In genomic region chr17:9239821-9240658, GRCh38 we compare ENCODE assay signal across 7 cellular contexts.
A peak's percentile ranks its signal among the peaks of the same experiment; 100 is the strongest.
DNase-seq lines count a peak whose midpoint lies in the region; ATAC-seq and TF ChIP-seq lines count a peak whose summit lies in the region.

No MANE protein-coding gene starts in this region.

- H3K4me3 Mint-ChIP-seq in activated CD8-positive, alpha-beta T cell treated with anti-CD3 and anti-CD28 coated beads for 36 hours: peak overlapping the region; percentile 76

- H3K9me3 ChIP-seq in duodenal mucosa (ENCODE audit: control insufficient read depth in 1 of 2, low read length in 2 of 2) (no peaks in the 10 kb centered on the region), lower lobe of right lung (no peaks in the 10 kb centered on the region)

- no peaks in the 10 kb centered on the region for H3K36me3 Mint-ChIP-seq in activated CD8-positive, alpha-beta T cell treated with anti-CD3 and anti-CD28 coated beads for 36 hours (ENCODE audit: low read depth)

- DNase-seq in GM19240 (ENCODE audit: insufficient read length, low spot score): peak; percentile 80
- peak; percentile 13 for DNase-seq in LHCN-M2 (ENCODE audit: low read depth)
- peak; percentile 72 for DNase-seq in activated CD8-positive, alpha-beta T cell treated with anti-CD3 and anti-CD28 coated beads for 36 hours
- peak; percentile 85 for DNase-seq in lower lobe of right lung
- peak; percentile 39 to 53 (median 42) for DNase-seq in stimulated activated CD4-positive, alpha-beta T cell treated with anti-CD3 and anti-CD28 coated beads, TNF-alpha, amount 100 ng/mL, for 4 hours (ENCODE audit: low read depth in 3 of 3)

- H3K9ac ChIP-seq in duodenal mucosa (ENCODE audit: low read depth in 1 of 2, low read length in 2 of 2): peak overlapping the region; percentile 69 to 79

- TF ChIP-seq CTCF in activated CD8-positive, alpha-beta T cell treated with anti-CD3 and anti-CD28 coated beads for 36 hours (IDR thresholded peaks at IDR 0.05): no peak
- no peak for TF ChIP-seq CTCF in lower lobe of right lung (IDR thresholded peaks at IDR 0.05)

- H3K4me1 ChIP-seq in duodenal mucosa (ENCODE audit: control insufficient read depth in 1 of 2, insufficient read depth in 2 of 2, low read length in 2 of 2) (peaks cover 19 to 39% of the 10 kb centered on the region in 2 donors), lower lobe of right lung (peaks cover 39% of the 10 kb centered on the region)

- H3K9me3 Mint-ChIP-seq in activated CD8-positive, alpha-beta T cell treated with anti-CD3 and anti-CD28 coated beads for 36 hours: no peaks in the 10 kb centered on the region

- H3K27me3 Mint-ChIP-seq in activated CD8-positive, alpha-beta T cell treated with anti-CD3 and anti-CD28 coated beads for 36 hours: peaks cover 4% of the 10 kb centered on the region

- intact Hi-C loops in activated CD8-positive, alpha-beta T cell treated with anti-CD3 and anti-CD28 coated beads for 36 hours (cut with micrococcal nuclease): no loop called here
- intact Hi-C loops in lower lobe of right lung (cut with DNase I): no loop called here

- H3K27ac ChIP-seq in duodenal mucosa (ENCODE audit: low read depth, low read length): peak overlapping the region; percentile 86
- peak overlapping the region; percentile 90 for H3K27ac ChIP-seq in lower lobe of right lung

- POLR2A ChIA-PET in activated CD8-positive, alpha-beta T cell treated with anti-CD3 and anti-CD28 coated beads for 36 hours (lab: Charles Lee): interaction anchor here (1.1 to 2.5 kb wide), 2 partner anchors 9 to 12 kb away, joined by 3 to 9 read pairs; no protein-coding TSS in a partner anchor

- H3K36me3 ChIP-seq in duodenal mucosa (ENCODE audit: control insufficient read depth in 1 of 2, insufficient read depth in 2 of 2, low read length in 2 of 2): no peaks in the 10 kb centered on the region
- H3K36me3 ChIP-seq in lower lobe of right lung: no peaks in the 10 kb centered on the region

- ATAC-seq in activated CD8-positive, alpha-beta T cell treated with anti-CD3 and anti-CD28 coated beads for 36 hours: peak; percentile 78
- ATAC-seq in lower lobe of right lung (peak; percentile 90 to 92), GM19395 (IDR thresholded peaks at IDR 0.05; ENCODE audit: unreplicated experiment) (no peak)

- peak overlapping the region; percentile 57 to 62 for H3K4me3 ChIP-seq in duodenal mucosa (ENCODE audit: low read depth in 1 of 2, low read length in 2 of 2)
- peak overlapping the region; percentile 67 for H3K4me3 ChIP-seq in lower lobe of right lung

- CTCF ChIA-PET in activated CD8-positive, alpha-beta T cell treated with anti-CD3 and anti-CD28 coated beads for 36 hours (lab: Charles Lee): no interaction called here

- H3K27me3 ChIP-seq in duodenal mucosa (ENCODE audit: control insufficient read depth in 1 of 2, insufficient read depth in 2 of 2, low read length in 2 of 2): no peaks in the 10 kb centered on the region
- H3K27me3 ChIP-seq in lower lobe of right lung (ENCODE audit: low read depth): peaks cover 7% of the 10 kb centered on the region

- peak overlapping the region; percentile 85 for H3K27ac Mint-ChIP-seq in activated CD8-positive, alpha-beta T cell treated with anti-CD3 and anti-CD28 coated beads for 36 hours

- peaks cover 13% of the 10 kb centered on the region for H3K4me1 Mint-ChIP-seq in activated CD8-positive, alpha-beta T cell treated with anti-CD3 and anti-CD28 coated beads for 36 hours (ENCODE audit: low read depth)

Comparison
In these comparisons a context has a peak if more than half of its experiments do, and no peak if none do; other contexts are left out.
1. DNase-seq: peak in every context shown above with its lines; median percentile 85 in lower lobe of right lung; 80 in GM19240; 72 in activated CD8-positive, alpha-beta T cell treated with anti-CD3 and anti-CD28 coated beads for 36 hours; 42 in stimulated activated CD4-positive, alpha-beta T cell treated with anti-CD3 and anti-CD28 coated beads, TNF-alpha, amount 100 ng/mL, for 4 hours; 13 in LHCN-M2.